14 cellular contexts compared by ENCODE assay signal in genomic region chr13:46171223-46171622, GRCh38. TPM values are rescaled to one million over a fixed set of nuclear protein-coding genes. Genes with fewer than 3 reads are reported as not detected.
DNase-seq lines count a peak whose midpoint lies in the region; ATAC-seq and TF ChIP-seq lines count a peak whose summit lies in the region.
"Had no signal": no experiment of that assay in that cellular context is flagged by ENCODE, and none has a peak within 500 bp of the region (broad histone marks: within the 10 kb centered on the region; RNA-seq: fewer than 3 reads in every experiment).

No MANE protein-coding gene starts in this region.

- peak overlapping the region; percentile 52 for H3K27ac ChIP-seq in OCI-LY1 (ENCODE audit: low read depth, low read length, poor library complexity, severe bottlenecking)
- peak overlapping the region; percentile 44 for H3K27ac ChIP-seq in thymus (ENCODE audit: low read depth)
- no peak overlapping the region for H3K27ac ChIP-seq in aorta (ENCODE audit: low read depth in 1 of 2, low read length in 2 of 2)
- H3K27ac ChIP-seq: uterus had no signal

- H3K4me3 ChIP-seq in OCI-LY1 (ENCODE audit: low read depth, low read length, poor library complexity, severe bottlenecking) = peak overlapping the region; percentile 21
- H3K4me3 ChIP-seq in thymus (ENCODE audit: low read length) = peak overlapping the region; percentile 11
- no peak overlapping the region for H3K4me3 ChIP-seq in aorta (ENCODE audit: low read length in 2 of 2)
- H3K4me3 ChIP-seq: adrenal gland, uterus had no signal

- peaks cover 100% of the 10 kb centered on the region for H3K4me1 ChIP-seq in OCI-LY1 (ENCODE audit: insufficient read depth, low read length, severe bottlenecking)
- peaks cover 71% of the 10 kb centered on the region for H3K4me1 ChIP-seq in thymus (ENCODE audit: control insufficient read depth, insufficient read depth, low read length)
- H3K4me1 ChIP-seq in aorta (ENCODE audit: control insufficient read depth in 1 of 2, insufficient read depth in 2 of 2, low read length in 2 of 2) = no peaks in the 10 kb centered on the region
- H3K4me1 ChIP-seq: uterus had no signal

- H3K27ac Mint-ChIP-seq in activated T-cell treated with anti-CD3 and anti-CD28 coated beads, Interleukin-2, amount 50 U/mL, for 72 hours = peak overlapping the region; percentile 98
- peak overlapping the region; percentile 95 to 97 for H3K27ac Mint-ChIP-seq in effector memory CD8-positive, alpha-beta T cell

- no peaks in the 10 kb centered on the region for H3K27me3 Mint-ChIP-seq in activated T-cell treated with anti-CD3 and anti-CD28 coated beads, Interleukin-2, amount 50 U/mL, for 72 hours (ENCODE audit: low read depth)
- no peaks in the 10 kb centered on the region for H3K27me3 Mint-ChIP-seq in effector memory CD8-positive, alpha-beta T cell

- no peak for TF ChIP-seq CTCF in OCI-LY1 (IDR thresholded peaks at IDR 0.05; ENCODE audit: low read length)

- H4K20me1 ChIP-seq in OCI-LY1 (ENCODE audit: insufficient read depth, low read length) = peaks cover 9% of the 10 kb centered on the region

- H3K9ac ChIP-seq in OCI-LY1 (ENCODE audit: low read length) = no peak overlapping the region

- H3K9me3 ChIP-seq in OCI-LY1 (ENCODE audit: low read length) (no peaks in the 10 kb centered on the region), thymus (ENCODE audit: control insufficient read depth) (no peaks in the 10 kb centered on the region), aorta (ENCODE audit: control insufficient read depth, low read length) (no peaks in the 10 kb centered on the region)
- H3K9me3 ChIP-seq: adrenal gland, heart right ventricle, uterus had no signal

- no peak overlapping the region for H2AFZ ChIP-seq in OCI-LY1 (ENCODE audit: low read length)

- H3K9me3 Mint-ChIP-seq in activated T-cell treated with anti-CD3 and anti-CD28 coated beads, Interleukin-2, amount 50 U/mL, for 72 hours = peaks cover 0 to 4% of the 10 kb centered on the region in 2 donors
- no peaks in the 10 kb centered on the region for H3K9me3 Mint-ChIP-seq in effector memory CD8-positive, alpha-beta T cell

- H3K79me2 ChIP-seq in OCI-LY1 (ENCODE audit: insufficient read depth, low read length) = peaks cover 100% of the 10 kb centered on the region

- intact Hi-C loops in aorta (cut with DNase I) = no loop called here

- H3K9me2 ChIP-seq in OCI-LY1 (ENCODE audit: low read depth, low read length) = no peaks in the 10 kb centered on the region

- no peak for DNase-seq in activated T-cell treated with anti-CD3 and anti-CD28 coated beads, Interleukin-2, amount 50 U/mL, for 72 hours
- DNase-seq in activated T-cell treated with anti-CD3 and anti-CD28 coated beads, Interleukin-2, amount 50 U/mL, for 1 hour = no peak
- DNase-seq in effector memory CD8-positive, alpha-beta T cell = no peak
- DNase-seq in anterior cingulate cortex (lab: John Stamatoyannopoulos, UW) (no peak), RPMI8226 (no peak), aorta (no peak)
- DNase-seq: adrenal gland, heart right ventricle, NCI-H1105 treated with DMSO at 0.1 percent for 48 hours, NCI-H774, retina, uterus had no signal

- peak overlapping the region; percentile 91 to 94 for H3K4me3 Mint-ChIP-seq in activated T-cell treated with anti-CD3 and anti-CD28 coated beads, Interleukin-2, amount 50 U/mL, for 72 hours
- peak overlapping the region; percentile 91 to 98 for H3K4me3 Mint-ChIP-seq in effector memory CD8-positive, alpha-beta T cell

- H3K27me3 ChIP-seq in OCI-LY1 (ENCODE audit: insufficient read depth, low read length) = no peaks in the 10 kb centered on the region
- no peaks in the 10 kb centered on the region for H3K27me3 ChIP-seq in thymus (ENCODE audit: control insufficient read depth, insufficient read depth)
- peaks cover 0 to 2% of the 10 kb centered on the region in 2 donors for H3K27me3 ChIP-seq in aorta (ENCODE audit: control insufficient read depth in 1 of 2, insufficient read depth in 2 of 2, low read length in 1 of 2)
- H3K27me3 ChIP-seq: adrenal gland, uterus had no signal

- H3K36me3 ChIP-seq in OCI-LY1 (ENCODE audit: insufficient read depth, low read length) = peaks cover 88% of the 10 kb centered on the region
- H3K36me3 ChIP-seq in thymus (ENCODE audit: control insufficient read depth, insufficient read depth) = peaks cover 11% of the 10 kb centered on the region
- no peaks in the 10 kb centered on the region for H3K36me3 ChIP-seq in aorta (ENCODE audit: control insufficient read depth in 1 of 2, insufficient read depth in 2 of 2, low read length in 1 of 2)
- H3K36me3 ChIP-seq: adrenal gland, uterus had no signal

- WGBS in thymus = 43% methylated on average over 4 of the region's 4 CpGs
- 71 to 77% methylated on average over 4 of the region's 4 CpGs for WGBS in aorta, 2 donors

- peaks cover 2% of the 10 kb centered on the region; the same call in 1 of the 2 replicates for H3F3A ChIP-seq in OCI-LY1 (ENCODE audit: insufficient read depth, low read length)

- no peak for ATAC-seq in activated T-cell treated with anti-CD3 and anti-CD28 coated beads, Interleukin-2, amount 50 U/mL, for 72 hours (replicated peaks in 1 of 2)
- no peak for ATAC-seq in effector memory CD8-positive, alpha-beta T cell (replicated peaks)
- ATAC-seq in aorta (ENCODE audit: low FRiP score) = no peak

- peak overlapping the region; percentile 57 for H3K4me2 ChIP-seq in OCI-LY1 (ENCODE audit: low read length)

- peaks cover 100% of the 10 kb centered on the region for H3K4me1 Mint-ChIP-seq in activated T-cell treated with anti-CD3 and anti-CD28 coated beads, Interleukin-2, amount 50 U/mL, for 72 hours (ENCODE audit: low read depth)
- H3K4me1 Mint-ChIP-seq in effector memory CD8-positive, alpha-beta T cell (ENCODE audit: low read depth in 2 of 2) = peaks cover 86 to 95% of the 10 kb centered on the region in 2 donors

- peaks cover 20 to 40% of the 10 kb centered on the region in 2 donors for H3K36me3 Mint-ChIP-seq in activated T-cell treated with anti-CD3 and anti-CD28 coated beads, Interleukin-2, amount 50 U/mL, for 72 hours (ENCODE audit: insufficient read depth in 2 of 2)
- H3K36me3 Mint-ChIP-seq in effector memory CD8-positive, alpha-beta T cell (ENCODE audit: insufficient read depth) = peaks cover 61% of the 10 kb centered on the region

RNA-seq across cellular contexts. Expression of gene LCP1, which starts 10.8 kb away (rescaled TPM):
- 100 to 1,000 TPM; 834 to 955 TPM for total RNA-seq in activated T-cell treated with anti-CD3 and anti-CD28 coated beads, Interleukin-2, amount 50 U/mL, for 72 hours
- 181 TPM for polyA plus RNA-seq in thymus
- 10 to 100 TPM; 74.7 to 76.5 TPM for total RNA-seq in aorta
- polyA plus RNA-seq in aorta = 10 to 100 TPM in 1 of 2 donors, 1 to 10 TPM in 1; 6.2 to 36.2 TPM

RNA-seq across cellular contexts. Expression of gene LRRC63, which starts 40.5 kb away (rescaled TPM):
- 1 to 10 TPM; 1.0 to 2.5 TPM for total RNA-seq in activated T-cell treated with anti-CD3 and anti-CD28 coated beads, Interleukin-2, amount 50 U/mL, for 72 hours
- 0.46 TPM for polyA plus RNA-seq in thymus
- total RNA-seq in aorta = under 1 TPM in 1 of 2 donors, not detected in 1; 0.99 TPM
- polyA plus RNA-seq in aorta = under 1 TPM in 1 of 2 donors, not detected in 1; 0.15 TPM

Comparison
In these comparisons a context has a peak if more than half of its experiments do, and no peak if none do; other contexts are left out.
1. H3K27ac ChIP-seq: peak in OCI-LY1 (single experiment) and thymus (single experiment); none in aorta (0 of 2).
2. H3K4me3 ChIP-seq: peak in OCI-LY1 (single experiment) and thymus (single experiment); none in aorta (0 of 2).
3. RNA of gene LCP1, which starts 10.8 kb away (total RNA-seq): 834 to 955 TPM in activated T-cell treated with anti-CD3 and anti-CD28 coated beads, Interleukin-2, amount 50 U/mL, for 72 hours; 74.7 to 76.5 TPM in aorta; every median in the first group is over 10 times any median in the second.